10 cellular contexts compared by ENCODE assay signal in genomic region chr17:61710546-61710945, GRCh38.
"Had no signal": no experiment of that assay in that cellular context is flagged by ENCODE, and none has a peak within 500 bp of the region (broad histone marks: within the 10 kb centered on the region; RNA-seq: fewer than 3 reads in every experiment).

No MANE protein-coding gene starts in this region.

- FAIRE-seq: H1 had no signal

- H3K9me3 Mint-ChIP-seq: HFFc6 had no signal

- H3K4me3 Mint-ChIP-seq: GM23338, H9, HFFc6 had no signal

- DNase-seq: GM23248, GOT3, H7, H9, HCEC 1CT, HFFc6 had no signal

- H3K4me1 Mint-ChIP-seq: GM23338, H9 had no signal

- H3K4me2 ChIP-seq: GM23338 had no signal

- H3K4me3 ChIP-seq: GM23248, GM23338, HAP-1 had no signal

- H3K27ac Mint-ChIP-seq: GM23338, H9, HFFc6 had no signal

- ATAC-seq: GM23338, HCT116 had no signal

- H3K9me3 ChIP-seq: HAP-1 had no signal

- H3K4me1 ChIP-seq: HAP-1 had no signal

- H3K27ac ChIP-seq: GM23248 had no signal

- H3K9ac ChIP-seq: GM23248 had no signal

- H2AFZ ChIP-seq: GM23248, GM23338 had no signal
